12 cellular contexts compared by ENCODE assay signal in the genomic region with DNA sequence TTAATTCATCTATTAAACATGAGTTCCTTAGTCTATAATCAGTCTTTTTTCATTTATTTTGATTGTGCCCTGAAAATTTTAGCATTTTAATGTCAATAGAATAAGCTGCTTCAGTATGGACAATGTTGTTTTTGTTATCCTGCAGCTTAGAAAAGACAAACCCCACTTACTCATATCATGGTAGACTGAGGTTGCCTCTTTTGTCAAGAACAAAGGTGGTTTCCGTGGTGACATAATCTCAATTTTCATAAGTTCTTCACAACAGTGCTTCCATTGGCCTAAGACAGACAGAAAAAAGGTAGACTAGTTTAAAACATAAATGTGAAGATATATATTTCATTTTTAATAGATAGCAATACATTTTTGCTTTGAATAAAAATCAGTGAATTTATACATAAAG.
DNase-seq lines count a peak whose midpoint lies in the region; ATAC-seq and TF ChIP-seq lines count a peak whose summit lies in the region.
"Had no signal": no experiment of that assay in that cellular context is flagged by ENCODE, and none has a peak within 500 bp of the region (broad histone marks: within the 10 kb centered on the region; RNA-seq: fewer than 3 reads in every experiment).

No MANE protein-coding gene starts in this region.

- H3K36me3 ChIP-seq in SJCRH30: peaks cover 9% of the 10 kb centered on the region

- no peak overlapping the region for H3K27ac ChIP-seq in SJCRH30

- H3K4me3 ChIP-seq in epithelial cell of esophagus (ENCODE audit: low read length): no peak overlapping the region
- no peak overlapping the region for H3K4me3 ChIP-seq in SJCRH30

- H3K9me3 ChIP-seq in SJCRH30 (replicated peaks): no peaks in the 10 kb centered on the region

- H3K4me1 ChIP-seq in SJCRH30: no peaks in the 10 kb centered on the region

- no peak for TF ChIP-seq CTCF in epithelial cell of esophagus (IDR thresholded peaks at IDR 0.05; ENCODE audit: insufficient read depth, low read depth, low read length, missing control alignments)

- peak; percentile 94 for ATAC-seq in GM18520 (IDR thresholded peaks at IDR 0.05; ENCODE audit: unreplicated experiment)
- ATAC-seq in GM21529 (IDR thresholded peaks at IDR 0.05; ENCODE audit: unreplicated experiment): peak; percentile 68
- ATAC-seq in HG03520 (IDR thresholded peaks at IDR 0.05; ENCODE audit: unreplicated experiment): peak; percentile 89
- ATAC-seq in HG03469 (IDR thresholded peaks at IDR 0.05; ENCODE audit: unreplicated experiment): no peak
- no peak for ATAC-seq in GM18861 (IDR thresholded peaks at IDR 0.05; ENCODE audit: unreplicated experiment)

- DNase-seq in epithelial cell of esophagus (ENCODE audit: low read depth): peak; percentile 14
- no peak for DNase-seq in NK-92 (lab: John Stamatoyannopoulos, UW; ENCODE audit: unreplicated experiment)
- no peak for DNase-seq in SJCRH30
- DNase-seq: DMS 273 treated with DMSO at 0.1 percent for 48 hours, GOT3, kidney glomerular epithelial cell, NCI-H1105 treated with DMSO at 0.1 percent for 48 hours had no signal

- no peaks in the 10 kb centered on the region for H3K27me3 ChIP-seq in SJCRH30

Comparison
In these comparisons a context has a peak if more than half of its experiments do, and no peak if none do; other contexts are left out.
1. ATAC-seq: peak in GM18520 (single experiment), GM21529 (single experiment) and HG03520 (single experiment); none in HG03469 (single experiment) and GM18861 (single experiment).